In the genomic region with DNA sequence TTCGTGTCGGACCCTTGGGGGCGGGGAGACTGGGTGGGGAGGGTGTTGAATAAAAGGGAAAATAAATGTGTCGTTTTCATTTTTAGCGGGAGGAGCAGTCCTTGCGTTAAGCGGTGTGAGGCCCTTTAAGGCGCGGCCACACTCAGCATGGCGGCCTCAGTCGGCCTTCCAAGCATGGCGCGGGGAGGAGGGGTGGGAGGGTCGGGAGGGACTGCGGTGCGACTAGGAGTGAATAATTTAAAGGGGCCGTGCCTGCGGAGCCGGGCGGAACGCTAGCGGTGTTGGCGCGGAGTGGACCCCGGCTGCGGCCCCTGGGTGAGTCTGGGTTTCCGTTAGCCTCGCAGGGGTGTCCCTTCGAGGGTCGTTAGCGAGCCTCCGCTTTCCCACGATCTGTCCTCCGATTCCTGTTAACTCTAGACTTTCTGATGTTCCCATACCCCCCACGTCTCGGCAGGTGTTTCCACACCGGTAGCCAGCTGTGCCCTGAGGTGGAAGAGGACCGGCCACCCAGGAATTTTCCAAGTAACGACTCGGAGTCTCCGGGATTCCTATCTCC, we compare ENCODE assay signal across 7 cellular contexts. TPM values are rescaled to one million over a fixed set of nuclear protein-coding genes. Genes with fewer than 3 reads are reported as not detected.
DNase-seq lines count a peak whose midpoint lies in the region; ATAC-seq and TF ChIP-seq lines count a peak whose summit lies in the region.

No MANE protein-coding gene starts in this region.

- H3K36me3 ChIP-seq in cardiac muscle cell (no peaks in the 10 kb centered on the region), trophoblast cell (ENCODE audit: control insufficient read depth in 1 of 2, insufficient read depth in 2 of 2, low read length in 2 of 2) (peaks cover 28 to 37% of the 10 kb centered on the region in 2 experiments), thyroid gland (peaks cover 7 to 10% of the 10 kb centered on the region in 2 donors)

- POLR2A ChIA-PET in T-cell (lab: Charles Lee): no interaction called here

- no peaks in the 10 kb centered on the region for H3K9me3 Mint-ChIP-seq in T-cell

- peak overlapping the region; percentile 93 for H2AK5ac ChIP-seq in trophoblast cell (ENCODE audit: low read length)

- H3K4me2 ChIP-seq in trophoblast cell (ENCODE audit: low read length): peak overlapping the region; percentile 73

- peak overlapping the region; percentile 95 for H4K8ac ChIP-seq in trophoblast cell (ENCODE audit: low read depth, low read length)

- H3K4ac ChIP-seq in trophoblast cell (ENCODE audit: low read depth, low read length): peak overlapping the region; percentile 84

- H3K27ac ChIP-seq in adipose tissue (ENCODE audit: low read depth, low read length) (peak overlapping the region; percentile 81), cardiac muscle cell (peak overlapping the region; percentile 85), trophoblast cell (ENCODE audit: low read depth, low read length) (peak overlapping the region; percentile 85), thyroid gland (peak overlapping the region; percentile 80 to 92 (median 91))

- peak overlapping the region; percentile 98 for H2AFZ ChIP-seq in trophoblast cell (ENCODE audit: insufficient read depth, low read length, poor library complexity)

- peaks cover 13 to 22% (median 21%) of the 10 kb centered on the region in 3 donors for H3K4me1 Mint-ChIP-seq in T-cell

- CTCF ChIA-PET in T-cell (lab: Charles Lee): interaction anchor here in 1 of 2 donors (1.1 kb wide), 1 partner anchor 11 kb away, joined by 3 read pairs; no protein-coding TSS in a partner anchor

- H3K27me3 Mint-ChIP-seq in T-cell: no peaks in the 10 kb centered on the region

- H3K4me1 ChIP-seq in cardiac muscle cell (ENCODE audit: low read depth) (no peaks in the 10 kb centered on the region), trophoblast cell (ENCODE audit: control insufficient read depth in 1 of 2, insufficient read depth in 2 of 2, low read length in 2 of 2) (peaks cover 14 to 16% of the 10 kb centered on the region in 2 experiments), thyroid gland (peaks cover 13 to 17% of the 10 kb centered on the region in 2 donors)

- H3K4me3 Mint-ChIP-seq in T-cell: peak overlapping the region; percentile 90 to 97 (median 91)

- H3K4me3 ChIP-seq in cardiac muscle cell (peak overlapping the region; percentile 71), trophoblast cell (ENCODE audit: low read depth, low read length) (peak overlapping the region; percentile 68), thyroid gland (replicated peaks in 1 of 3) (peak overlapping the region; percentile 40 to 71 (median 42))

- H3K27ac Mint-ChIP-seq in T-cell: peak overlapping the region; percentile 73 to 86

- no peaks in the 10 kb centered on the region for H3K27me3 ChIP-seq in cardiac muscle cell
- no peaks in the 10 kb centered on the region for H3K27me3 ChIP-seq in trophoblast cell (ENCODE audit: insufficient read depth, low read length)
- no peaks in the 10 kb centered on the region for H3K27me3 ChIP-seq in thyroid gland

- H3K18ac ChIP-seq in trophoblast cell (ENCODE audit: low read length): peak overlapping the region; percentile 91

- TF ChIP-seq CTCF in cardiac muscle cell (IDR thresholded peaks at IDR 0.05; ENCODE audit: low read depth, low read length) (no peak), thyroid gland (IDR thresholded peaks at IDR 0.05) (no peak)

- H2BK12ac ChIP-seq in trophoblast cell (ENCODE audit: low read length): peak overlapping the region; percentile 82

- H4K12ac ChIP-seq in trophoblast cell (ENCODE audit: low read depth, low read length): peak overlapping the region; percentile 99

- ATAC-seq in GM19023 (IDR thresholded peaks at IDR 0.05; ENCODE audit: unreplicated experiment) (peak; percentile 33), T-cell (replicated peaks in 1 of 4) (peak; percentile 57 to 64 (median 61))

- H3K9me3 ChIP-seq in cardiac muscle cell (ENCODE audit: low read depth): no peaks in the 10 kb centered on the region
- no peaks in the 10 kb centered on the region for H3K9me3 ChIP-seq in trophoblast cell (ENCODE audit: insufficient read depth, low read depth, low read length)
- no peaks in the 10 kb centered on the region for H3K9me3 ChIP-seq in thyroid gland

- H2BK120ac ChIP-seq in trophoblast cell (ENCODE audit: insufficient read depth, low read length, poor library complexity): peak overlapping the region; percentile 96

- peak overlapping the region; percentile 54 for H3K9ac ChIP-seq in trophoblast cell (ENCODE audit: low read length)

- H3K79me1 ChIP-seq in trophoblast cell (ENCODE audit: low read length): peaks cover 25% of the 10 kb centered on the region

- no peak overlapping the region for H3K23ac ChIP-seq in trophoblast cell (ENCODE audit: low read length)

- peaks cover 8% of the 10 kb centered on the region for H3K36me3 Mint-ChIP-seq in T-cell

- intact Hi-C loops in thyroid gland (cut with DNase I): loop anchor here (10.0 kb wide), 1 partner anchor 139 kb away; no protein-coding TSS in a partner anchor

- peak overlapping the region; percentile 96 for H4K91ac ChIP-seq in trophoblast cell (ENCODE audit: low read depth, low read length)

- peak overlapping the region; percentile 97 for H3K14ac ChIP-seq in trophoblast cell (ENCODE audit: low read length)

- H3K79me2 ChIP-seq in trophoblast cell (ENCODE audit: control insufficient read depth, insufficient read depth, low read length, poor library complexity): peaks cover 10% of the 10 kb centered on the region

- WGBS in adipose tissue, 3 donors: 0 to 1% (median 0%) methylated on average over 41 of the region's 41 CpGs
- no CpG with 5 or more reads among the region's 41 CpGs for WGBS in trophoblast cell (ENCODE audit: extremely low coverage, insufficient coverage, insufficient read length)
- WGBS in thyroid gland, 2 donors: 0% methylated on average over 30 to 33 of the region's 41 CpGs

- peak overlapping the region; percentile 90 for H2BK5ac ChIP-seq in trophoblast cell (ENCODE audit: low read depth, low read length, poor library complexity)

- peak; percentile 80 for DNase-seq in NCI-H1105 treated with DMSO at 0.1 percent for 48 hours (lab: John Stamatoyannopoulos, UW)
- DNase-seq in T-cell: peak; percentile 70 to 86 (median 80)
- peak; percentile 92 to 94 for DNase-seq in cardiac muscle cell (ENCODE audit: low read depth in 1 of 2, low spot score in 1 of 2)
- DNase-seq in trophoblast cell: peak; percentile 84 to 92
- peak; percentile 86 to 89 for DNase-seq in thyroid gland

- TF ChIP-seq POLR2A in thyroid gland (IDR thresholded peaks at IDR 0.05): peak in 1 of 2 donors; percentile 48

RNA-seq across cellular contexts. Expression of gene PNPLA6, which starts 1.5 kb away (rescaled TPM):
- total RNA-seq in T-cell (100 to 1,000 TPM in 3 of 5 donors, 10 to 100 TPM in 2; 88.4 to 158 (median 125) TPM), cardiac muscle cell (48.1 and 56.4 TPM in 2 replicates), thyroid gland (10 to 100 TPM; 53.2 to 93.9 (median 84.1) TPM)
- polyA plus RNA-seq in adipose tissue (10 to 100 TPM; 18.0 to 31.3 (median 30.7) TPM), cardiac muscle cell (21.5 and 29.3 TPM in 2 replicates)
- 73.4 and 78.6 TPM in 2 replicates for polyA plus RNA-seq in trophoblast cell (2013)

RNA-seq across cellular contexts. Expression of gene MCOLN1, which starts 11.6 kb away (rescaled TPM):
- total RNA-seq in T-cell (10 to 100 TPM; 13.0 to 16.7 (median 15.3) TPM), cardiac muscle cell (5.8 and 6.9 TPM in 2 replicates), thyroid gland (10 to 100 TPM in 3 of 4 donors, 1 to 10 TPM in 1; 9.1 to 25.0 (median 14.5) TPM)
- polyA plus RNA-seq in adipose tissue (10 to 100 TPM; 12.1 to 38.2 (median 34.3) TPM), cardiac muscle cell (13.7 and 24.7 TPM in 2 replicates)
- 26.7 and 29.7 TPM in 2 replicates for polyA plus RNA-seq in trophoblast cell (2013)

RNA-seq across cellular contexts. Expression of gene ZNF358, which starts 18.1 kb away (rescaled TPM):
- 10 to 100 TPM in 1 of 5 donors, 1 to 10 TPM in 4; 4.3 to 10.3 (median 8.5) TPM for total RNA-seq in T-cell
- polyA plus RNA-seq in adipose tissue: 10 to 100 TPM; 21.4 to 62.9 (median 49.1) TPM
- 95.1 and 99.6 TPM in 2 replicates for total RNA-seq in cardiac muscle cell
- polyA plus RNA-seq in cardiac muscle cell: 35.4 and 40.7 TPM in 2 replicates
- polyA plus RNA-seq in trophoblast cell (2013): 94.3 and 106 TPM in 2 replicates
- 100 to 1,000 TPM in 1 of 4 donors, 10 to 100 TPM in 3; 57.6 to 102 (median 69.5) TPM for total RNA-seq in thyroid gland

RNA-seq across cellular contexts. Expression of gene PEX11G, which starts 45.2 kb away (rescaled TPM):
- total RNA-seq in T-cell: 1 to 10 TPM in 1 of 5 donors, under 1 TPM in 3, not detected in 1; 0.35 to 1.1 (median 0.67) TPM
- polyA plus RNA-seq in adipose tissue: 1 to 10 TPM; 4.0 to 7.8 (median 7.0) TPM
- 5.5 and 6.5 TPM in 2 replicates for total RNA-seq in cardiac muscle cell
- 6.1 and 11.2 TPM in 2 replicates for polyA plus RNA-seq in cardiac muscle cell
- 0.92 and 0.94 TPM in 2 replicates for polyA plus RNA-seq in trophoblast cell (2013)
- total RNA-seq in thyroid gland: 10 to 100 TPM in 1 of 4 donors, 1 to 10 TPM in 3; 2.3 to 11.5 (median 5.5) TPM

Comparison
In these comparisons a context has a peak if more than half of its experiments do, and no peak if none do; other contexts are left out.
1. Peak in every context shown above with its lines: DNase-seq, ATAC-seq, H3K4me3 ChIP-seq and H3K27ac ChIP-seq.